11 cellular contexts compared by ENCODE assay signal in genomic region chr11:111379500-111380136, GRCh38. TPM values are rescaled to one million over a fixed set of nuclear protein-coding genes. Genes with fewer than 3 reads are reported as not detected.
DNase-seq lines count a peak whose midpoint lies in the region; ATAC-seq lines count a peak whose summit lies in the region.
"Had no signal": no experiment of that assay in that cellular context is flagged by ENCODE, and none has a peak within 500 bp of the region (broad histone marks: within the 10 kb centered on the region; RNA-seq: fewer than 3 reads in every experiment).

No MANE protein-coding gene starts in this region.

- peak overlapping the region; percentile 89 for H3K4me3 Mint-ChIP-seq in T-helper 17 cell

- H3K27ac Mint-ChIP-seq in T-helper 17 cell, result peak overlapping the region; percentile 61

- H3K27me3 Mint-ChIP-seq in T-helper 17 cell, result no peaks in the 10 kb centered on the region

- H3K4me1 Mint-ChIP-seq in T-helper 17 cell, result peaks cover 19% of the 10 kb centered on the region

- H3K36me3 Mint-ChIP-seq in T-helper 17 cell (ENCODE audit: low read depth), result no peaks in the 10 kb centered on the region

- DNase-seq in NCI-H2107 treated with DMSO at 0.1 percent for 48 hours (lab: John Stamatoyannopoulos, UW; ENCODE audit: unreplicated experiment) (peak; percentile 92), NCI-H2107 (lab: John Stamatoyannopoulos, UW) (no peak), T-helper 17 cell (no peak), NCI-H1694 treated with DMSO at 0.1 percent for 48 hours (lab: John Stamatoyannopoulos, UW) (no peak), SW480 (ENCODE audit: low spot score) (no peak), NCI-H2081 (lab: John Stamatoyannopoulos, UW) (no peak)
- peak; percentile 13 to 76 for DNase-seq in stimulated activated CD4-positive, alpha-beta T cell treated with anti-CD3 and anti-CD28 coated beads, Interleukin-4, amount 100 ng/mL, for 4 hours

- no peaks in the 10 kb centered on the region for H3K9me3 ChIP-seq in T-helper 17 cell (ENCODE audit: control insufficient read depth, low read length, poor library complexity, severe bottlenecking)
- H3K9me3 ChIP-seq: A549 had no signal

- peak; percentile 34 for ATAC-seq in HG02852 (IDR thresholded peaks at IDR 0.05; ENCODE audit: unreplicated experiment)
- peak; percentile 48 for ATAC-seq in T-helper 17 cell
- ATAC-seq: A549 had no signal

RNA-seq across cellular contexts. Expression of gene POU2AF1, which starts 0.5 kb away (rescaled TPM):
- total RNA-seq in T-helper 17 cell, result 10 to 100 TPM in 1 of 2 donors, 1 to 10 TPM in 1; 1.6 to 10.5 TPM
- total RNA-seq: epithelial cell of proximal tubule, RPMI7951 had no signal

Comparison
In these comparisons a context has a peak if more than half of its experiments do, and no peak if none do; other contexts are left out.
1. DNase-seq: peak in NCI-H2107 treated with DMSO at 0.1 percent for 48 hours (single experiment) and stimulated activated CD4-positive, alpha-beta T cell treated with anti-CD3 and anti-CD28 coated beads, Interleukin-4, amount 100 ng/mL, for 4 hours (2 of 2); none in NCI-H2107 (single experiment), T-helper 17 cell (0 of 3), NCI-H1694 treated with DMSO at 0.1 percent for 48 hours (single experiment), SW480 (single experiment) and NCI-H2081 (0 of 2).